9 cellular contexts compared by ENCODE assay signal in genomic region chr5:148827723-148828122, GRCh38. TPM values are rescaled to one million over a fixed set of nuclear protein-coding genes. Genes with fewer than 3 reads are reported as not detected.
DNase-seq lines count a peak whose midpoint lies in the region; ATAC-seq and TF ChIP-seq lines count a peak whose summit lies in the region.
"Had no signal": no experiment of that assay in that cellular context is flagged by ENCODE, and none has a peak within 500 bp of the region (broad histone marks: within the 10 kb centered on the region; RNA-seq: fewer than 3 reads in every experiment).

No MANE protein-coding gene starts in this region.

- ATAC-seq in Right ventricle myocardium superior (ENCODE audit: poor library complexity) = no peak
- ATAC-seq in activated CD4-positive, alpha-beta T cell treated with anti-CD3 and anti-CD28 coated beads for 36 hours = no peak

- CTCF ChIA-PET in MCF 10A (lab: Yijun Ruan, JAX) = interaction anchor here (0.5 to 9.6 kb wide), 33 partner anchors 12 to 605 kb away, joined by 3 to 150 read pairs (median 5); no protein-coding TSS in a partner anchor
- CTCF ChIA-PET in activated CD4-positive, alpha-beta T cell treated with anti-CD3 and anti-CD28 coated beads for 36 hours (lab: Charles Lee) = interaction anchor here (0.9 to 1.2 kb wide), 5 partner anchors 12 to 129 kb away, joined by 3 to 6 read pairs (median 3); no protein-coding TSS in a partner anchor

- H3K36me3 ChIP-seq in left ventricle myocardium inferior = no peaks in the 10 kb centered on the region
- H3K36me3 ChIP-seq in mucosa of stomach (ENCODE audit: control insufficient read depth, insufficient read depth, low read length) = no peaks in the 10 kb centered on the region
- no peaks in the 10 kb centered on the region for H3K36me3 ChIP-seq in vagina

- peaks cover 59% of the 10 kb centered on the region for H3K4me1 Mint-ChIP-seq in MCF 10A (ENCODE audit: insufficient read depth, unreplicated experiment)
- H3K4me1 Mint-ChIP-seq in activated CD4-positive, alpha-beta T cell treated with anti-CD3 and anti-CD28 coated beads for 36 hours = peaks cover 22% of the 10 kb centered on the region

- BruUV-seq in MCF 10A (replicated peaks; lab: Mats Ljungman, UMichigan) = no TSS peak

- TF ChIP-seq POLR2A in vagina (IDR thresholded peaks at IDR 0.05) = no peak

- peak overlapping the region; percentile 52 for H3K9ac ChIP-seq in mucosa of stomach (ENCODE audit: low read length)

- H3K4me1 ChIP-seq in left ventricle myocardium inferior (peaks cover 69% of the 10 kb centered on the region), mucosa of stomach (ENCODE audit: control insufficient read depth, insufficient read depth, low read length) (peaks cover 39% of the 10 kb centered on the region), vagina (peaks cover 59% of the 10 kb centered on the region)

- DNase-seq in left ventricle myocardium inferior (no peak), Right ventricle myocardium superior (no peak), MCF 10A (ENCODE audit: unreplicated experiment) (peak; percentile 37), vagina (ENCODE audit: extremely low spot score in 2 of 2) (no peak), occipital lobe (lab: John Stamatoyannopoulos, UW) (no peak), caudate nucleus (lab: John Stamatoyannopoulos, UW) (no peak)
- DNase-seq in activated CD4-positive, alpha-beta T cell treated with anti-CD3 and anti-CD28 coated beads for 36 hours = no peak

- H3K27me3 ChIP-seq in left ventricle myocardium inferior (ENCODE audit: low read depth) (no peaks in the 10 kb centered on the region), mucosa of stomach (ENCODE audit: control insufficient read depth, insufficient read depth, low read length) (no peaks in the 10 kb centered on the region), vagina (no peaks in the 10 kb centered on the region)

- peaks cover 23% of the 10 kb centered on the region for H3K36me3 Mint-ChIP-seq in MCF 10A (ENCODE audit: insufficient read depth, unreplicated experiment)
- no peaks in the 10 kb centered on the region for H3K36me3 Mint-ChIP-seq in activated CD4-positive, alpha-beta T cell treated with anti-CD3 and anti-CD28 coated beads for 36 hours (ENCODE audit: low read depth)

- H3K9me3 ChIP-seq in left ventricle myocardium inferior (replicated peaks) = no peaks in the 10 kb centered on the region
- H3K9me3 ChIP-seq in mucosa of stomach (ENCODE audit: control insufficient read depth, low read length) = no peaks in the 10 kb centered on the region
- H3K9me3 ChIP-seq in vagina = no peaks in the 10 kb centered on the region

- H3K27ac ChIP-seq in left ventricle myocardium inferior (replicated peaks) (peak overlapping the region; percentile 96), vagina (peak overlapping the region; percentile 73), caudate nucleus (ENCODE audit: low read depth, low read length) (no peak overlapping the region)

- H3K9me3 Mint-ChIP-seq in MCF 10A (ENCODE audit: unreplicated experiment) = no peaks in the 10 kb centered on the region
- no peaks in the 10 kb centered on the region for H3K9me3 Mint-ChIP-seq in activated CD4-positive, alpha-beta T cell treated with anti-CD3 and anti-CD28 coated beads for 36 hours (ENCODE audit: low read depth)
- H3K9me3 Mint-ChIP-seq: activated T-helper 2 cell treated with anti-CD3 and anti-CD28 coated beads, Interferon-gamma antibody, Interleukin-2, Interleukin-4, amounts not matched to agents 10 μg/mL and 5 μg/mL and 100 μg/mL, durations not matched to agents 14 hours and 24 hours and 36 hours had no signal

- TF ChIP-seq CTCF in left ventricle myocardium inferior (IDR thresholded peaks at IDR 0.05; ENCODE audit: borderline replicate concordance) (no peak), MCF 10A (IDR thresholded peaks at IDR 0.05; ENCODE audit: unreplicated experiment) (no peak), vagina (IDR thresholded peaks at IDR 0.05) (no peak)

- POLR2A ChIA-PET in MCF 10A (lab: Yijun Ruan, JAX) = interaction anchor here (0.6 to 10.6 kb wide), 35 partner anchors 9 to 1873 kb away, joined by 3 to 255 read pairs (median 5); partner anchors contain the start of genes FBXO38 and RBM22
- POLR2A ChIA-PET in activated CD4-positive, alpha-beta T cell treated with anti-CD3 and anti-CD28 coated beads for 36 hours (lab: Charles Lee) = no interaction called here

- H3K27me3 Mint-ChIP-seq in MCF 10A (ENCODE audit: insufficient read depth, unreplicated experiment) = no peaks in the 10 kb centered on the region
- H3K27me3 Mint-ChIP-seq in activated CD4-positive, alpha-beta T cell treated with anti-CD3 and anti-CD28 coated beads for 36 hours = peaks cover 30% of the 10 kb centered on the region

- H3K27ac Mint-ChIP-seq in MCF 10A (ENCODE audit: low read depth, unreplicated experiment) = peak overlapping the region; percentile 91
- no peak overlapping the region for H3K27ac Mint-ChIP-seq in activated CD4-positive, alpha-beta T cell treated with anti-CD3 and anti-CD28 coated beads for 36 hours
- H3K27ac Mint-ChIP-seq: activated T-helper 2 cell treated with anti-CD3 and anti-CD28 coated beads, Interferon-gamma antibody, Interleukin-2, Interleukin-4, amounts not matched to agents 10 μg/mL and 5 μg/mL and 100 μg/mL, durations not matched to agents 14 hours and 24 hours and 36 hours had no signal

- H3K4me3 Mint-ChIP-seq in MCF 10A (ENCODE audit: unreplicated experiment) = peak overlapping the region; percentile 90
- H3K4me3 Mint-ChIP-seq in activated CD4-positive, alpha-beta T cell treated with anti-CD3 and anti-CD28 coated beads for 36 hours = no peak overlapping the region

- H3K4me3 ChIP-seq in left ventricle myocardium inferior (peak overlapping the region; percentile 76), mucosa of stomach (ENCODE audit: low read length) (peak overlapping the region; percentile 45), vagina (peak overlapping the region; percentile 61)

- intact Hi-C loops in left ventricle myocardium inferior (cut with micrococcal nuclease) = loop anchor here (10.0 kb wide), 1 partner anchor 127 kb away; no protein-coding TSS in a partner anchor
- intact Hi-C loops in Right ventricle myocardium superior (cut with DNase I) = loop anchor here (5.0 to 10.0 kb wide), 3 partner anchors 40 to 287 kb away; no protein-coding TSS in a partner anchor
- intact Hi-C loops in MCF 10A (cut with micrococcal nuclease) = loop anchor here (1.0 kb wide), 3 partner anchors 86 to 130 kb away; no protein-coding TSS in a partner anchor
- intact Hi-C loops in vagina (cut with DNase I) = no loop called here
- intact Hi-C loops in activated CD4-positive, alpha-beta T cell treated with anti-CD3 and anti-CD28 coated beads for 36 hours (cut with DNase I, micrococcal nuclease) = loop anchor here (2.0 to 10.0 kb wide), 5 partner anchors 19 to 287 kb away; no protein-coding TSS in a partner anchor

RNA-seq across cellular contexts. Expression of gene ADRB2, which starts 1.3 kb away (rescaled TPM):
- total RNA-seq in left ventricle myocardium inferior = 5.1 TPM
- 5.6 TPM for total RNA-seq in Right ventricle myocardium superior
- 6.9 and 9.5 TPM in 2 replicates for total RNA-seq in MCF 10A (2022)
- total RNA-seq in vagina = 43.2 TPM
- 1.6 TPM for total RNA-seq in occipital lobe
- total RNA-seq in activated CD4-positive, alpha-beta T cell treated with anti-CD3 and anti-CD28 coated beads for 36 hours = under 1 TPM in 1 of 2 experiments, not detected in 1; 0.09 TPM
